2 cellular contexts compared by ENCODE assay signal in the genomic region with DNA sequence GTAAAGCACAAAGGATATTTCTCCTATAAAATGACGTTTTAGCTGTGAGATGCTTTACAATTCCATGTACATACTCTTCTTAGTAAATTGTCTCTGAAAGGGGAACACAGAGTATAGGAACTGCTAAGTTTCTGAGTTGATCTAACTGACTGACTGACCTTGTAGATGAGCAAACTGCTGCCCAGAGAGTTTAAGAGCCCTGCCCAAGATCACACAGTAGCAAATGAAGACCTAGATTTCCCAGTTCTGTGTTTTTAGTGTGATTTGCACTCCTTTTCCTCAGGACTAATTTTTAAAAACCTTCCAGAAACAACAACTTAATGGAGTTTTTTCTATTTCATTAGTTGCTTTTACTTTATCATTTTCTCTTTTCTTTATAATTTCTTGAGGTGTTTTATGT.
TF ChIP-seq lines count a peak whose summit lies in the region.

No MANE protein-coding gene starts in this region.

TF ChIP-seq in GM23338, 12 proteins besides CTCF, POLR2A, EP300 and RAD21 (continues in another document):
- TF ChIP-seq EZH2phosphoT487 (IDR thresholded peaks at IDR 0.05; ENCODE audit: unreplicated experiment) (no peak), ZNF114 (CRISPR knock-in tag; IDR thresholded peaks at IDR 0.05) (no peak), CREB1 (CRISPR knock-in tag; IDR thresholded peaks at IDR 0.05; ENCODE audit: low read depth) (no peak), ZNF331 (CRISPR knock-in tag; IDR thresholded peaks at IDR 0.05; ENCODE audit: low read depth) (no peak), EZH2 (IDR thresholded peaks at IDR 0.05; ENCODE audit: low read depth, unreplicated experiment) (no peak), STAT1 (IDR thresholded peaks at IDR 0.05; ENCODE audit: unreplicated experiment) (no peak), JUNB (IDR thresholded peaks at IDR 0.05; ENCODE audit: unreplicated experiment) (no peak), POLR2AphosphoS5 (IDR thresholded peaks at IDR 0.05; ENCODE audit: low read depth) (no peak)
- TF ChIP-seq, protein P1, sequence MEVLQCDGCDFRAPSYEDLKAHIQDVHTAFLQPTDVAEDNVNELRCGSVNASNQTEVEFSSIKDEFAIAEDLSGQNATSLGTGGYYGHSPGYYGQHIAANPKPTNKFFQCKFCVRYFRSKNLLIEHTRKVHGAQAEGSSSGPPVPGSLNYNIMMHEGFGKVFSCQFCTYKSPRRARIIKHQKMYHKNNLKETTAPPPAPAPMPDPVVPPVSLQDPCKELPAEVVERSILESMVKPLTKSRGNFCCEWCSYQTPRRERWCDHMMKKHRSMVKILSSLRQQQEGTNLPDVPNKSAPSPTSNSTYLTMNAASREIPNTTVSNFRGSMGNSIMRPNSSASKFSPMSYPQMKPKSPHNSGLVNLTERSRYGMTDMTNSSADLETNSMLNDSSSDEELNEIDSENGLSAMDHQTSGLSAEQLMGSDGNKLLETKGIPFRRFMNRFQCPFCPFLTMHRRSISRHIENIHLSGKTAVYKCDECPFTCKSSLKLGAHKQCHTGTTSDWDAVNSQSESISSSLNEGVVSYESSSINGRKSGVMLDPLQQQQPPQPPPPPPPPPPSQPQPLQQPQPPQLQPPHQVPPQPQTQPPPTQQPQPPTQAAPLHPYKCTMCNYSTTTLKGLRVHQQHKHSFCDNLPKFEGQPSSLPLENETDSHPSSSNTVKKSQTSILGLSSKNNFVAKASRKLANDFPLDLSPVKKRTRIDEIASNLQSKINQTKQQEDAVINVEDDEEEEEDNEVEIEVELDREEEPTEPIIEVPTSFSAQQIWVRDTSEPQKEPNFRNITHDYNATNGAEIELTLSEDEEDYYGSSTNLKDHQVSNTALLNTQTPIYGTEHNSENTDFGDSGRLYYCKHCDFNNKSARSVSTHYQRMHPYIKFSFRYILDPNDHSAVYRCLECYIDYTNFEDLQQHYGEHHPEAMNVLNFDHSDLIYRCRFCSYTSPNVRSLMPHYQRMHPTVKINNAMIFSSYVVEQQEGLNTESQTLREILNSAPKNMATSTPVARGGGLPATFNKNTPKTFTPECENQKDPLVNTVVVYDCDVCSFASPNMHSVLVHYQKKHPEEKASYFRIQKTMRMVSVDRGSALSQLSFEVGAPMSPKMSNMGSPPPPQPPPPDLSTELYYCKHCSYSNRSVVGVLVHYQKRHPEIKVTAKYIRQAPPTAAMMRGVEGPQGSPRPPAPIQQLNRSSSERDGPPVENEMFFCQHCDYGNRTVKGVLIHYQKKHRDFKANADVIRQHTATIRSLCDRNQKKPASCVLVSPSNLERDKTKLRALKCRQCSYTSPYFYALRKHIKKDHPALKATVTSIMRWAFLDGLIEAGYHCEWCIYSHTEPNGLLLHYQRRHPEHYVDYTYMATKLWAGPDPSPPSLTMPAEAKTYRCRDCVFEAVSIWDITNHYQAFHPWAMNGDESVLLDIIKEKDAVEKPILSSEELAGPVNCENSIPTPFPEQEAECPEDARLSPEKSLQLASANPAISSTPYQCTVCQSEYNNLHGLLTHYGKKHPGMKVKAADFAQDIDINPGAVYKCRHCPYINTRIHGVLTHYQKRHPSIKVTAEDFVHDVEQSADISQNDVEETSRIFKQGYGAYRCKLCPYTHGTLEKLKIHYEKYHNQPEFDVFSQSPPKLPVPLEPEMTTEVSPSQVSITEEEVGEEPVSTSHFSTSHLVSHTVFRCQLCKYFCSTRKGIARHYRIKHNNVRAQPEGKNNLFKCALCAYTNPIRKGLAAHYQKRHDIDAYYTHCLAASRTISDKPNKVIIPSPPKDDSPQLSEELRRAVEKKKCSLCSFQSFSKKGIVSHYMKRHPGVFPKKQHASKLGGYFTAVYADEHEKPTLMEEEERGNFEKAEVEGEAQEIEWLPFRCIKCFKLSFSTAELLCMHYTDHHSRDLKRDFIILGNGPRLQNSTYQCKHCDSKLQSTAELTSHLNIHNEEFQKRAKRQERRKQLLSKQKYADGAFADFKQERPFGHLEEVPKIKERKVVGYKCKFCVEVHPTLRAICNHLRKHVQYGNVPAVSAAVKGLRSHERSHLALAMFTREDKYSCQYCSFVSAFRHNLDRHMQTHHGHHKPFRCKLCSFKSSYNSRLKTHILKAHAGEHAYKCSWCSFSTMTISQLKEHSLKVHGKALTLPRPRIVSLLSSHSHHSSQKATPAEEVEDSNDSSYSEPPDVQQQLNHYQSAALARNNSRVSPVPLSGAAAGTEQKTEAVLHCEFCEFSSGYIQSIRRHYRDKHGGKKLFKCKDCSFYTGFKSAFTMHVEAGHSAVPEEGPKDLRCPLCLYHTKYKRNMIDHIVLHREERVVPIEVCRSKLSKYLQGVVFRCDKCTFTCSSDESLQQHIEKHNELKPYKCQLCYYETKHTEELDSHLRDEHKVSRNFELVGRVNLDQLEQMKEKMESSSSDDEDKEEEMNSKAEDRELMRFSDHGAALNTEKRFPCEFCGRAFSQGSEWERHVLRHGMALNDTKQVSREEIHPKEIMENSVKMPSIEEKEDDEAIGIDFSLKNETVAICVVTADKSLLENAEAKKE (CRISPR knock-in tag; IDR thresholded peaks at IDR 0.05), result no peak
- TF ChIP-seq, protein P2, sequence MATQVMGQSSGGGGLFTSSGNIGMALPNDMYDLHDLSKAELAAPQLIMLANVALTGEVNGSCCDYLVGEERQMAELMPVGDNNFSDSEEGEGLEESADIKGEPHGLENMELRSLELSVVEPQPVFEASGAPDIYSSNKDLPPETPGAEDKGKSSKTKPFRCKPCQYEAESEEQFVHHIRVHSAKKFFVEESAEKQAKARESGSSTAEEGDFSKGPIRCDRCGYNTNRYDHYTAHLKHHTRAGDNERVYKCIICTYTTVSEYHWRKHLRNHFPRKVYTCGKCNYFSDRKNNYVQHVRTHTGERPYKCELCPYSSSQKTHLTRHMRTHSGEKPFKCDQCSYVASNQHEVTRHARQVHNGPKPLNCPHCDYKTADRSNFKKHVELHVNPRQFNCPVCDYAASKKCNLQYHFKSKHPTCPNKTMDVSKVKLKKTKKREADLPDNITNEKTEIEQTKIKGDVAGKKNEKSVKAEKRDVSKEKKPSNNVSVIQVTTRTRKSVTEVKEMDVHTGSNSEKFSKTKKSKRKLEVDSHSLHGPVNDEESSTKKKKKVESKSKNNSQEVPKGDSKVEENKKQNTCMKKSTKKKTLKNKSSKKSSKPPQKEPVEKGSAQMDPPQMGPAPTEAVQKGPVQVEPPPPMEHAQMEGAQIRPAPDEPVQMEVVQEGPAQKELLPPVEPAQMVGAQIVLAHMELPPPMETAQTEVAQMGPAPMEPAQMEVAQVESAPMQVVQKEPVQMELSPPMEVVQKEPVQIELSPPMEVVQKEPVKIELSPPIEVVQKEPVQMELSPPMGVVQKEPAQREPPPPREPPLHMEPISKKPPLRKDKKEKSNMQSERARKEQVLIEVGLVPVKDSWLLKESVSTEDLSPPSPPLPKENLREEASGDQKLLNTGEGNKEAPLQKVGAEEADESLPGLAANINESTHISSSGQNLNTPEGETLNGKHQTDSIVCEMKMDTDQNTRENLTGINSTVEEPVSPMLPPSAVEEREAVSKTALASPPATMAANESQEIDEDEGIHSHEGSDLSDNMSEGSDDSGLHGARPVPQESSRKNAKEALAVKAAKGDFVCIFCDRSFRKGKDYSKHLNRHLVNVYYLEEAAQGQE (IDR thresholded peaks at IDR 0.05; ENCODE audit: unreplicated experiment), result no peak

TF ChIP-seq in K562, 482 proteins besides CTCF, POLR2A, EP300 and RAD21 (continued from another document):
- TF ChIP-seq ZFP36 (IDR thresholded peaks at IDR 0.05; ENCODE audit: low read depth, low read length, partially characterized antibody) (peak; percentile 87), RBM25 (IDR thresholded peaks at IDR 0.05; ENCODE audit: low read depth, low read length, severe bottlenecking) (peak; percentile 95), RCOR1 (IDR thresholded peaks at IDR 0.05; ENCODE audit: borderline replicate concordance in 1 of 2, low read depth in 2 of 2, low read length in 2 of 2) (no peak), BCL6 (CRISPR knock-in tag; IDR thresholded peaks at IDR 0.05) (no peak), MTA3 (IDR thresholded peaks at IDR 0.05; ENCODE audit: borderline replicate concordance) (no peak), ATF1 (CRISPR knock-in tag; IDR thresholded peaks at IDR 0.05) (no peak), ATF1 (tag; IDR thresholded peaks at IDR 0.05) (no peak), PKNOX1 (IDR thresholded peaks at IDR 0.05) (no peak), MCM5 (IDR thresholded peaks at IDR 0.05; ENCODE audit: low read depth) (no peak), ERF (CRISPR knock-in tag; IDR thresholded peaks at IDR 0.05) (no peak)
- TF ChIP-seq, protein P3, sequence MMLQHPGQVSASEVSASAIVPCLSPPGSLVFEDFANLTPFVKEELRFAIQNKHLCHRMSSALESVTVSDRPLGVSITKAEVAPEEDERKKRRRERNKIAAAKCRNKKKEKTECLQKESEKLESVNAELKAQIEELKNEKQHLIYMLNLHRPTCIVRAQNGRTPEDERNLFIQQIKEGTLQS (IDR thresholded peaks at IDR 0.05), result no peak
- TF ChIP-seq, protein P3 (CRISPR knock-in tag; conservative IDR thresholded peaks at IDR 0.05), result no peak
TF ChIP-seq in K562: peak in this region for 2.
